ENCODE assay signal across 8 cellular contexts in the genomic region with DNA sequence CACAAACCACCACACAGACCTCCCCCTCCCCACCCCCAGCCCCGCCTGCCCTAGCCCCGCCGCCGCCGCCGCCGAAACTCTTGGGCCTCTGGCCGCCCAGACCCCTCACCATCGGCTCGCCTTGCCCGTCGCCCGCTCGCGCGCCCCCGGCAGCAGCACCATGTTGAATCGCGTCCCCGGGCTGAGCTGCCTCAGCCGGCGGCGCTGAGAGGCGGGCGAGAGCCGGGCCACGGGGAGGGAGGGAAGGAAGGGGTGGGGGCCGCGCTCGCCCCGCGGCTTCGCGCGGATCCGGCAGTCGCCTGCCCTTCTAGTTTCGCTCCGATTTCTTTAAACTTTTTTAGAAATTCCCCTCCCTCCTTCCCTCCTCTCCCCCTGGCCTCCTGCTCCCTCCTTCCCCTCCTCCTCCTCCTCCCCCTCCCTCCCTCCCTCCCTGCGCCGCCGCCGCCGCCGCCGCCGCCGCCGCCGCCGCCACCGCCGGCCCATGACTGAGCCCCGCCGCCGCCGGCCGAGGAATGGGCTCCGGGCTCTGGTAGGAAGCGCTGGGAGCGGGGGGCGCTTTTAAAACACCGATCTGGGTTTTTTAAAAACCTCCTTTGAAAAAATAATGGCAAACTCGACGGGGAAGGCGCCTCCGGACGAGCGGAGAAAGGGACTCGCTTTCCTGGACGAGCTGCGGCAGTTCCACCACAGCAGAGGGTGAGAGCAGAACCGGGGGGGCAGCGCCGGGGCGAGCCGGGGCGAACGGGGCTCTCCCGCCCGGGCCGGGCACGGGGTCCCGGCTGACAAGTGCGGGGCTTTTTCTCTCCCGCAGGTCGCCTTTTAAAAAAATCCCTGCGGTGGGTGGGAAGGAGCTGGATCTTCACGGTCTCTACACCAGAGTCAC. TPM values are rescaled to one million over a fixed set of nuclear protein-coding genes. Genes with fewer than 3 reads are reported as not detected.
A peak's percentile ranks its signal among the peaks of the same experiment; 100 is the strongest.
DNase-seq lines count a peak whose midpoint lies in the region; ATAC-seq and TF ChIP-seq lines count a peak whose summit lies in the region.

A gene with protein sequence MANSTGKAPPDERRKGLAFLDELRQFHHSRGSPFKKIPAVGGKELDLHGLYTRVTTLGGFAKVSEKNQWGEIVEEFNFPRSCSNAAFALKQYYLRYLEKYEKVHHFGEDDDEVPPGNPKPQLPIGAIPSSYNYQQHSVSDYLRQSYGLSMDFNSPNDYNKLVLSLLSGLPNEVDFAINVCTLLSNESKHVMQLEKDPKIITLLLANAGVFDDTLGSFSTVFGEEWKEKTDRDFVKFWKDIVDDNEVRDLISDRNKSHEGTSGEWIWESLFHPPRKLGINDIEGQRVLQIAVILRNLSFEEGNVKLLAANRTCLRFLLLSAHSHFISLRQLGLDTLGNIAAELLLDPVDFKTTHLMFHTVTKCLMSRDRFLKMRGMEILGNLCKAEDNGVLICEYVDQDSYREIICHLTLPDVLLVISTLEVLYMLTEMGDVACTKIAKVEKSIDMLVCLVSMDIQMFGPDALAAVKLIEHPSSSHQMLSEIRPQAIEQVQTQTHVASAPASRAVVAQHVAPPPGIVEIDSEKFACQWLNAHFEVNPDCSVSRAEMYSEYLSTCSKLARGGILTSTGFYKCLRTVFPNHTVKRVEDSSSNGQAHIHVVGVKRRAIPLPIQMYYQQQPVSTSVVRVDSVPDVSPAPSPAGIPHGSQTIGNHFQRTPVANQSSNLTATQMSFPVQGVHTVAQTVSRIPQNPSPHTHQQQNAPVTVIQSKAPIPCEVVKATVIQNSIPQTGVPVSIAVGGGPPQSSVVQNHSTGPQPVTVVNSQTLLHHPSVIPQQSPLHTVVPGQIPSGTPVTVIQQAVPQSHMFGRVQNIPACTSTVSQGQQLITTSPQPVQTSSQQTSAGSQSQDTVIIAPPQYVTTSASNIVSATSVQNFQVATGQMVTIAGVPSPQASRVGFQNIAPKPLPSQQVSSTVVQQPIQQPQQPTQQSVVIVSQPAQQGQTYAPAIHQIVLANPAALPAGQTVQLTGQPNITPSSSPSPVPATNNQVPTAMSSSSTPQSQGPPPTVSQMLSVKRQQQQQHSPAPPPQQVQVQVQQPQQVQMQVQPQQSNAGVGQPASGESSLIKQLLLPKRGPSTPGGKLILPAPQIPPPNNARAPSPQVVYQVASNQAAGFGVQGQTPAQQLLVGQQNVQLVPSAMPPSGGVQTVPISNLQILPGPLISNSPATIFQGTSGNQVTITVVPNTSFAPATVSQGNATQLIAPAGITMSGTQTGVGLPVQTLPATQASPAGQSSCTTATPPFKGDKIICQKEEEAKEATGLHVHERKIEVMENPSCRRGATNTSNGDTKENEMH (N-terminal part only) (plus strand): TSS at position 474 of the 883 bp plus-strand sequence. CDS start 131 bp downstream, at position 605.

- DNase-seq in AG08395 (ENCODE audit: low spot score) (peak; percentile 43), NOMO-1 (lab: John Stamatoyannopoulos, UW; ENCODE audit: unreplicated experiment in 2 of 2) (peak; percentile 61 to 69), activated T-cell treated with anti-CD3 and anti-CD28 coated beads for 24 hours (ENCODE audit: low read depth) (peak; percentile 53), epithelial cell of prostate (ENCODE audit: low read depth, low spot score) (no peak), mucosa of descending colon (peak; percentile 68 to 84 (median 83))
- DNase-seq in stimulated activated CD8-positive, alpha-beta memory T cell treated with anti-CD3 and anti-CD28 coated beads, Interleukin-2, amount 100 ng/mL, for 48 hours (ENCODE audit: low read depth in 2 of 2) = peak; percentile 48

- ATAC-seq in GM19025 (IDR thresholded peaks at IDR 0.05; ENCODE audit: low read depth, unreplicated experiment) (peak; percentile 5), HG03196 (IDR thresholded peaks at IDR 0.05; ENCODE audit: unreplicated experiment) (peak; percentile 7), mucosa of descending colon (peak; percentile 35)

- TF ChIP-seq CTCF in mucosa of descending colon (IDR thresholded peaks at IDR 0.05) = no peak

- H3K4me1 ChIP-seq in mucosa of descending colon (ENCODE audit: low read depth) = peaks cover 14% of the 10 kb centered on the region

- intact Hi-C loops in mucosa of descending colon (cut with DNase I, micrococcal nuclease) = loop anchor here in 1 of 2 donors (10.0 kb wide), 1 partner anchor 185 kb away; no protein-coding TSS in a partner anchor

- H3K36me3 ChIP-seq in mucosa of descending colon (ENCODE audit: low read depth) = peaks cover 4% of the 10 kb centered on the region

- no peaks in the 10 kb centered on the region for H3K9me3 ChIP-seq in mucosa of descending colon

- H3K27ac ChIP-seq in epithelial cell of prostate = peak within 1 kb of the TSS; percentile 97

- peak within 1 kb of the TSS; percentile 78 for H3K4me3 ChIP-seq in mucosa of descending colon

RNA-seq across cellular contexts. Expression of the gene that starts here (rescaled TPM):
- total RNA-seq in mucosa of descending colon = 10 to 100 TPM; 28.9 to 46.4 (median 43.3) TPM
